In genomic region chr10:50586740-50587088, GRCh38 we compare ENCODE assay signal across 28 cellular contexts.
"Had no signal": no experiment of that assay in that cellular context is flagged by ENCODE, and none has a peak within 500 bp of the region (broad histone marks: within the 10 kb centered on the region; RNA-seq: fewer than 3 reads in every experiment).

No MANE protein-coding gene starts in this region.

- H3K27me3 ChIP-seq: adrenal gland, ascending aorta, foreskin keratinocyte, hepatocyte, left lung, ovary, tibial artery had no signal

- H3K27ac Mint-ChIP-seq: activated naive CD8-positive, alpha-beta T cell; activated T-helper 2 cell treated with anti-CD3 and anti-CD28 coated beads, Interferon-gamma antibody, Interleukin-2, Interleukin-4, amounts not matched to agents 10 μg/mL and 5 μg/mL and 100 μg/mL, durations not matched to agents 14 hours and 24 hours and 36 hours; naive thymus-derived CD4-positive, alpha-beta T cell; stimulated activated naive CD8-positive, alpha-beta T cell treated with anti-CD3 and anti-CD28 coated beads, Interleukin-15, Interleukin-2, amounts not matched to agents 100 ng/mL and 50 ng/mL, for 24 hours had no signal

- H3K9me3 Mint-ChIP-seq: activated T-cell treated with anti-CD3 and anti-CD28 coated beads, Interleukin-2, amount 50 U/mL, for 4 hours; activated T-helper 2 cell treated with anti-CD3 and anti-CD28 coated beads, Interferon-gamma antibody, Interleukin-2, Interleukin-4, amounts not matched to agents 10 μg/mL and 5 μg/mL and 100 μg/mL, durations not matched to agents 14 hours and 24 hours and 36 hours; immature natural killer cell; stimulated activated naive CD8-positive, alpha-beta T cell treated with anti-CD3 and anti-CD28 coated beads, Interleukin-15, Interleukin-2, amounts not matched to agents 100 ng/mL and 50 ng/mL, for 24 hours had no signal

- H3K4me1 ChIP-seq: ascending aorta, tibial artery had no signal

- H2AFZ ChIP-seq: hepatocyte had no signal

- ATAC-seq: activated T-cell treated with anti-CD3 and anti-CD28 coated beads, Interleukin-2, amount 50 U/mL, for 4 hours; left lung; naive thymus-derived CD4-positive, alpha-beta T cell had no signal

- H3K4me3 ChIP-seq: adrenal gland, ascending aorta, hepatocyte, left lung, lung, ovary, skin epidermis, tibial artery had no signal

- DNase-seq: activated CD4-positive, alpha-beta T cell treated with anti-CD3 and anti-CD28 coated beads for 4 hours; activated CD4-positive, alpha-beta T cell treated with anti-CD3 and anti-CD28 coated beads, Interleukin-2, amount 50 U/mL, for 48 hours; activated CD4-positive, CD25-positive, alpha-beta regulatory T cell; activated CD8-positive, alpha-beta memory T cell treated with anti-CD3 and anti-CD28 coated beads, Interleukin-2, amount 50 U/mL, for 48 hours; activated naive CD4-positive, alpha-beta T cell; activated T-cell treated with anti-CD3 and anti-CD28 coated beads, Interleukin-2, amount 50 U/mL, for 4 hours; cerebellar nuclear complex; cortex of kidney; glutamatergic neuron; immature natural killer cell; kidney glomerular epithelial cell; left lung; naive thymus-derived CD4-positive, alpha-beta T cell; ovary; right cardiac atrium; stimulated activated CD4-positive, alpha-beta T cell treated with anti-CD3 and anti-CD28 coated beads, Interleukin-1b, Interleukin-23, amount 100 ng/mL, for 48 hours; substantia nigra; T-helper 9 cell; tibial artery had no signal

- H3K36me3 ChIP-seq: ascending aorta, ovary had no signal

- H3K27me3 Mint-ChIP-seq: activated naive CD8-positive, alpha-beta T cell; naive thymus-derived CD4-positive, alpha-beta T cell; stimulated activated naive CD8-positive, alpha-beta T cell treated with anti-CD3 and anti-CD28 coated beads, Interleukin-15, Interleukin-2, amounts not matched to agents 100 ng/mL and 50 ng/mL, for 24 hours had no signal

- H3K9me3 ChIP-seq: adrenal gland, ascending aorta, left lung, ovary, tibial artery had no signal

- H3K4me3 Mint-ChIP-seq: activated naive CD8-positive, alpha-beta T cell; activated T-cell treated with anti-CD3 and anti-CD28 coated beads, Interleukin-2, amount 50 U/mL, for 4 hours; immature natural killer cell; stimulated activated naive CD8-positive, alpha-beta T cell treated with anti-CD3 and anti-CD28 coated beads, Interleukin-15, Interleukin-2, amounts not matched to agents 100 ng/mL and 50 ng/mL, for 24 hours had no signal

- H3K27ac ChIP-seq: adrenal gland, ascending aorta, left lung, ovary, tibial artery had no signal

- H3K4me2 ChIP-seq: hepatocyte had no signal
